29 cellular contexts compared by ENCODE assay signal in the genomic region with DNA sequence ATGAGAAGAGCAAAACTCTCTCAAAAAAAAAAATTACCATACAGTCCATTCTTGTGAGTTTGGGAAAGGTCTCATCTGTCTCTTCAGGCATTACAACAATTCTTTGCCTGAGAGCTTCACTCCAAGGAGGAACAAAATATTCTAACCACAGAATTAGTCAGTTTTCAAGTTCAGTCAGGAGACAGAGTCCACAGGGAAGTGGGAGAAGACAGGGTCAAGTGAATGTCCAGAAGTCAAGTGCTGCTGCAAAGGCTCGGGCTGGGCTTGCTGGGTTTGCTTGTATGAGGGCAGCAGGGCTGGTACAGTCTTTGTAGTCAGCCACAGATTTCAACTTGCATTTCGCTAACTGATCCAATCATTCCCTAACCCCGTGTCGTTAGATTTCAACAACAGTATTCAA. TPM values are rescaled to one million over a fixed set of nuclear protein-coding genes. Genes with fewer than 3 reads are reported as not detected.
A peak's percentile ranks its signal among the peaks of the same experiment; 100 is the strongest.
DNase-seq lines count a peak whose midpoint lies in the region; ATAC-seq and TF ChIP-seq lines count a peak whose summit lies in the region.
"Had no signal": no experiment of that assay in that cellular context is flagged by ENCODE, and none has a peak within 500 bp of the region (broad histone marks: within the 10 kb centered on the region; RNA-seq: fewer than 3 reads in every experiment).

No MANE protein-coding gene starts in this region.

- no peak for TF ChIP-seq CTCF in GM23338 (conservative IDR thresholded peaks at IDR 0.05; ENCODE audit: low read depth in 2 of 2)
- no peak for TF ChIP-seq CTCF in upper lobe of right lung (IDR thresholded peaks at IDR 0.05)
- TF ChIP-seq CTCF in mucosa of descending colon (IDR thresholded peaks at IDR 0.05) = no peak

- H3K27me3 Mint-ChIP-seq in GM23338 (ENCODE audit: insufficient read depth, low read depth, poor library complexity) = no peaks in the 10 kb centered on the region
- peaks cover 6% of the 10 kb centered on the region for H3K27me3 Mint-ChIP-seq in activated naive CD8-positive, alpha-beta T cell treated with anti-CD3 and anti-CD28 coated beads, Interleukin-2, amount 50 U/mL, for 24 hours

- intact Hi-C loops in upper lobe of right lung (cut with DNase I) (no loop called here), mucosa of descending colon (cut with DNase I, micrococcal nuclease) (no loop called here)

- no peak overlapping the region for H3K27ac ChIP-seq in GM23338 (ENCODE audit: low read depth)
- no peak overlapping the region for H3K27ac ChIP-seq in upper lobe of right lung
- H3K27ac ChIP-seq: C4-2B, gastroesophageal sphincter, neutrophil, PC-9, psoas muscle, sigmoid colon had no signal

- no peak overlapping the region for H3K27ac Mint-ChIP-seq in GM23338
- H3K27ac Mint-ChIP-seq in activated naive CD8-positive, alpha-beta T cell treated with anti-CD3 and anti-CD28 coated beads, Interleukin-2, amount 50 U/mL, for 24 hours = no peak overlapping the region
- H3K27ac Mint-ChIP-seq: activated naive CD4-positive, alpha-beta T cell treated with anti-CD3 and anti-CD28 coated beads for 36 hours; activated T-helper 1 cell treated with anti-CD3 and anti-CD28 coated beads, Interleukin-12 subunit alpha, Interleukin-12 subunit beta, Interleukin-2, Interleukin-4 antibody, amounts not matched to agents 30 ng/mL and 10 ng/mL and 1 ng/mL, durations not matched to agents 14 hours and 24 hours and 36 hours; T-helper 17 cell had no signal

- no peak overlapping the region for H3K4me2 ChIP-seq in GM23338
- H3K4me2 ChIP-seq: PC-9 had no signal

- no peak for DNase-seq in GM23338 (ENCODE audit: low spot score)
- peak; percentile 18 for DNase-seq in RPMI7951 (ENCODE audit: low read depth)
- DNase-seq in hepatic stellate cell (ENCODE audit: low spot score) = peak; percentile 47
- DNase-seq in upper lobe of right lung = no peak
- no peak for DNase-seq in mucosa of descending colon
- no peak for DNase-seq in activated naive CD8-positive, alpha-beta T cell treated with anti-CD3 and anti-CD28 coated beads, Interleukin-2, amount 50 U/mL, for 24 hours
- DNase-seq: activated CD4-positive, alpha-beta T cell treated with anti-CD3 and anti-CD28 coated beads, Interleukin-2, amount 50 U/mL, for 48 hours; activated naive CD4-positive, alpha-beta T cell treated with anti-CD3 and anti-CD28 coated beads for 36 hours; amniotic stem cell; DND-41; hippocampal formation; mesendoderm; naive B cell; NCI-H1417 treated with DMSO at 0.1 percent for 48 hours; NCI-H2081; NCI-H2227 treated with DMSO at 0.1 percent for 48 hours; PC-9; psoas muscle; Right ventricle myocardium superior; sigmoid colon; stimulated activated CD4-positive, alpha-beta T cell treated with anti-CD3 and anti-CD28 coated beads, Interleukin-4, amount 100 ng/mL, for 24 hours; T-helper 17 cell; trophoblast cell had no signal

- no peaks in the 10 kb centered on the region for H3K27me3 ChIP-seq in GM23338 (ENCODE audit: insufficient read depth)
- H3K27me3 ChIP-seq in upper lobe of right lung = no peaks in the 10 kb centered on the region
- H3K27me3 ChIP-seq: neutrophil, sigmoid colon had no signal

- H3K79me2 ChIP-seq in GM23338 (replicated peaks; ENCODE audit: insufficient read depth) = no peaks in the 10 kb centered on the region

- ATAC-seq in GM23338 (no peak), upper lobe of right lung (peak; percentile 84), mucosa of descending colon (no peak), GM21717 (IDR thresholded peaks at IDR 0.05; ENCODE audit: unreplicated experiment) (no peak)
- no peak for ATAC-seq in activated naive CD8-positive, alpha-beta T cell treated with anti-CD3 and anti-CD28 coated beads, Interleukin-2, amount 50 U/mL, for 24 hours
- ATAC-seq: activated CD4-positive, CD25-positive, alpha-beta regulatory T cell treated with anti-CD3 and anti-CD28 coated beads, Interleukin-2, amount 50 U/mL, for 24 hours; gastroesophageal sphincter; psoas muscle; T-helper 17 cell had no signal

- H3K4me3 Mint-ChIP-seq in GM23338 = no peak overlapping the region
- H3K4me3 Mint-ChIP-seq in activated naive CD8-positive, alpha-beta T cell treated with anti-CD3 and anti-CD28 coated beads, Interleukin-2, amount 50 U/mL, for 24 hours = no peak overlapping the region
- H3K4me3 Mint-ChIP-seq: activated naive CD4-positive, alpha-beta T cell treated with anti-CD3 and anti-CD28 coated beads for 36 hours; activated T-helper 1 cell treated with anti-CD3 and anti-CD28 coated beads, Interleukin-12 subunit alpha, Interleukin-12 subunit beta, Interleukin-2, Interleukin-4 antibody, amounts not matched to agents 30 ng/mL and 10 ng/mL and 1 ng/mL, durations not matched to agents 14 hours and 24 hours and 36 hours; naive B cell; T-helper 17 cell had no signal

- no peaks in the 10 kb centered on the region for H3K9me2 ChIP-seq in GM23338 (ENCODE audit: insufficient read depth)

- 0 out of 2 replicates have a peak overlapping the region, but pooled peaks have one; percentile 53 for H2AFZ ChIP-seq in GM23338
- H2AFZ ChIP-seq: PC-9 had no signal

- H3K36me3 Mint-ChIP-seq in GM23338 (ENCODE audit: low read depth) = peaks cover 4% of the 10 kb centered on the region; the same call in 1 of the 3 replicates
- no peaks in the 10 kb centered on the region for H3K36me3 Mint-ChIP-seq in activated naive CD8-positive, alpha-beta T cell treated with anti-CD3 and anti-CD28 coated beads, Interleukin-2, amount 50 U/mL, for 24 hours (ENCODE audit: low read depth)

- peaks cover 3% of the 10 kb centered on the region; the same call in 2 of the 3 replicates for H3K4me1 Mint-ChIP-seq in GM23338
- no peaks in the 10 kb centered on the region for H3K4me1 Mint-ChIP-seq in activated naive CD8-positive, alpha-beta T cell treated with anti-CD3 and anti-CD28 coated beads, Interleukin-2, amount 50 U/mL, for 24 hours
- H3K4me1 Mint-ChIP-seq: naive B cell had no signal

- H3K9me3 ChIP-seq in upper lobe of right lung (no peaks in the 10 kb centered on the region), mucosa of descending colon (no peaks in the 10 kb centered on the region)
- H3K9me3 ChIP-seq: gastroesophageal sphincter, neutrophil, psoas muscle, sigmoid colon had no signal

- H3K4me3 ChIP-seq in GM23338 (no peak overlapping the region), upper lobe of right lung (no peak overlapping the region), mucosa of descending colon (no peak overlapping the region)
- H3K4me3 ChIP-seq: gastroesophageal sphincter, PC-9, psoas muscle, sigmoid colon had no signal

- no peaks in the 10 kb centered on the region for H3K4me1 ChIP-seq in GM23338 (ENCODE audit: insufficient read depth)
- no peaks in the 10 kb centered on the region for H3K4me1 ChIP-seq in upper lobe of right lung
- no peaks in the 10 kb centered on the region for H3K4me1 ChIP-seq in mucosa of descending colon (ENCODE audit: low read depth)
- H3K4me1 ChIP-seq: psoas muscle, sigmoid colon had no signal

- H3K9me3 Mint-ChIP-seq in GM23338 = peaks cover 17% of the 10 kb centered on the region
- H3K9me3 Mint-ChIP-seq in activated naive CD8-positive, alpha-beta T cell treated with anti-CD3 and anti-CD28 coated beads, Interleukin-2, amount 50 U/mL, for 24 hours = no peaks in the 10 kb centered on the region
- H3K9me3 Mint-ChIP-seq: activated T-helper 1 cell treated with anti-CD3 and anti-CD28 coated beads, Interleukin-12 subunit alpha, Interleukin-12 subunit beta, Interleukin-2, Interleukin-4 antibody, amounts not matched to agents 30 ng/mL and 10 ng/mL and 1 ng/mL, durations not matched to agents 14 hours and 24 hours and 36 hours had no signal

- no peaks in the 10 kb centered on the region for H4K20me1 ChIP-seq in GM23338 (replicated peaks; ENCODE audit: insufficient read depth)

- no peaks in the 10 kb centered on the region for H3F3A ChIP-seq in GM23338 (replicated peaks; ENCODE audit: low read depth)

- no peaks in the 10 kb centered on the region for H3K36me3 ChIP-seq in GM23338 (ENCODE audit: insufficient read depth)
- H3K36me3 ChIP-seq in upper lobe of right lung = no peaks in the 10 kb centered on the region
- no peaks in the 10 kb centered on the region for H3K36me3 ChIP-seq in mucosa of descending colon (ENCODE audit: low read depth)
- H3K36me3 ChIP-seq: gastroesophageal sphincter, neutrophil, sigmoid colon had no signal

TF ChIP-seq in GM23338, 12 proteins besides CTCF, POLR2A, EP300 and RAD21 (continues in another document):
- TF ChIP-seq JUNB (IDR thresholded peaks at IDR 0.05; ENCODE audit: unreplicated experiment) = no peak
- TF ChIP-seq CREB1 (CRISPR knock-in tag; IDR thresholded peaks at IDR 0.05; ENCODE audit: low read depth) = no peak
- TF ChIP-seq EZH2phosphoT487 (IDR thresholded peaks at IDR 0.05; ENCODE audit: unreplicated experiment) = no peak

RNA-seq across cellular contexts. Expression of a gene that starts 17.6 kb away (rescaled TPM):
- 57.8 and 70.8 TPM in 2 replicates for total RNA-seq in GM23338 (2014; rRNA removed; shearing (Covaris generic))
- 49.2 and 53.2 TPM in 2 replicates for polyA plus RNA-seq in GM23338 (2016; fragmentation: Nextera tagmentation; extraction: Ambion mirVana)
- total RNA-seq in RPMI7951 (2014; rRNA removed; shearing (Covaris generic)) = 162 and 180 TPM in 2 replicates
- total RNA-seq in upper lobe of right lung (294 TPM), mucosa of descending colon (100 to 1,000 TPM; 132 to 169 (median 148) TPM)

RNA-seq across cellular contexts. Expression of a gene that starts 26.9 kb away (rescaled TPM):
- 16.3 and 27.9 TPM in 2 replicates for total RNA-seq in GM23338 (2014; rRNA removed; shearing (Covaris generic))
- 7.1 and 8.2 TPM in 2 replicates for polyA plus RNA-seq in GM23338 (2016; fragmentation: Nextera tagmentation; extraction: Ambion mirVana)
- total RNA-seq in RPMI7951 (2014; rRNA removed; shearing (Covaris generic)) = 23.3 and 24.0 TPM in 2 replicates
- total RNA-seq in upper lobe of right lung = 15.0 TPM
- 10 to 100 TPM; 14.6 to 23.3 (median 18.9) TPM for total RNA-seq in mucosa of descending colon

Comparison
In these comparisons a context has a peak if more than half of its experiments do, and no peak if none do; other contexts are left out.
1. DNase-seq: peak in RPMI7951 (single experiment) and hepatic stellate cell (single experiment); none in GM23338 (single experiment), upper lobe of right lung (single experiment), mucosa of descending colon (0 of 3) and activated naive CD8-positive, alpha-beta T cell treated with anti-CD3 and anti-CD28 coated beads, Interleukin-2, amount 50 U/mL, for 24 hours (single experiment).